Comparison of ENCODE assay signal across 1 cellular context in the genomic region with DNA sequence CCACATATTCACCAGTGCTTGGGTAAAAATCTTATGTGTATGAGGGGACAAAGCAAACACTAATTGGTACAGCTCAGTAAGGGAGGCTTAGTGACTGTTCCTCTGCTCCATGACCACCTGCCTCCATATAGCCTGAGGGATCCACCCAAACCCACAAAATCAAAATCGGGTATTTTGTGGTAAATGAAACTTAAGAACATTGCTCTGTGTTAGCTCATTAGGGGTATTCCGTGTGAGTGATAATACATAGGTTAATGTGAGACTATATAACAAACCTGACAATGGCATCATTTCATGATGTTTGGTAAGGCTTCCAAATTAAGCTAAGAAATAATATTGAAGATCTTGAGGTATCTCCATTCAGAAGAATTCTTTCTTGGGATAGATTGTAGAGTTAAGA.
TF ChIP-seq lines count a peak whose summit lies in the region.

No MANE protein-coding gene starts in this region.

TF ChIP-seq in IMR-90, 13 proteins besides CTCF, POLR2A, EP300 and RAD21:
- TF ChIP-seq RCOR1 (IDR thresholded peaks at IDR 0.05; ENCODE audit: insufficient replicate concordance, low read length), result no peak
- TF ChIP-seq MAFK (IDR thresholded peaks at IDR 0.05; ENCODE audit: low read depth, low read length), result no peak
- no peak for TF ChIP-seq CHD1 (IDR thresholded peaks at IDR 0.05; ENCODE audit: low read depth, low read length)
- TF ChIP-seq, protein P1, sequence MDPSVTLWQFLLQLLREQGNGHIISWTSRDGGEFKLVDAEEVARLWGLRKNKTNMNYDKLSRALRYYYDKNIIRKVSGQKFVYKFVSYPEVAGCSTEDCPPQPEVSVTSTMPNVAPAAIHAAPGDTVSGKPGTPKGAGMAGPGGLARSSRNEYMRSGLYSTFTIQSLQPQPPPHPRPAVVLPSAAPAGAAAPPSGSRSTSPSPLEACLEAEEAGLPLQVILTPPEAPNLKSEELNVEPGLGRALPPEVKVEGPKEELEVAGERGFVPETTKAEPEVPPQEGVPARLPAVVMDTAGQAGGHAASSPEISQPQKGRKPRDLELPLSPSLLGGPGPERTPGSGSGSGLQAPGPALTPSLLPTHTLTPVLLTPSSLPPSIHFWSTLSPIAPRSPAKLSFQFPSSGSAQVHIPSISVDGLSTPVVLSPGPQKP (IDR thresholded peaks at IDR 0.05; ENCODE audit: borderline replicate concordance, low read depth, low read length), result no peak
- no peak for TF ChIP-seq MAZ (IDR thresholded peaks at IDR 0.05; ENCODE audit: borderline replicate concordance, low read depth, low read length)
- TF ChIP-seq RFX5 (IDR thresholded peaks at IDR 0.05; ENCODE audit: low read depth, low read length), result no peak
- TF ChIP-seq FOS (IDR thresholded peaks at IDR 0.05; ENCODE audit: low read depth, low read length), result no peak
- no peak for TF ChIP-seq CEBPB (IDR thresholded peaks at IDR 0.05; ENCODE audit: low read depth, low read length)
- no peak for TF ChIP-seq SMC3 (IDR thresholded peaks at IDR 0.05; ENCODE audit: low read depth, low read length)
- no peak for TF ChIP-seq NFE2L2 (IDR thresholded peaks at IDR 0.05; ENCODE audit: low read depth, low read length)
- no peak for TF ChIP-seq MXI1 (IDR thresholded peaks at IDR 0.05; ENCODE audit: borderline replicate concordance, low read depth, low read length)
- no peak for TF ChIP-seq BHLHE40 (IDR thresholded peaks at IDR 0.05; ENCODE audit: low read depth, low read length)
